In genomic region chr9:67722460-67723090, GRCh38 we compare ENCODE assay signal across 8 cellular contexts.
DNase-seq lines count a peak whose midpoint lies in the region; ATAC-seq and TF ChIP-seq lines count a peak whose summit lies in the region.
"Not testable (repeated sequence)": the region's sequence is repeated elsewhere in the genome, so short reads cannot be mapped to it uniquely, and the experiment has no call there.

No MANE protein-coding gene starts in this region.

- not testable (repeated sequence) for H3K36me3 ChIP-seq in left lung

- not testable (repeated sequence) for H3K9me3 Mint-ChIP-seq in activated T-helper 17 cell treated with anti-CD3 and anti-CD28 coated beads, Interleukin-2, amount 50 U/mL, for 72 hours; stimulated activated naive CD8-positive, alpha-beta T cell treated with anti-CD3 and anti-CD28 coated beads, Interleukin-15, amount 100 ng/mL, for 72 hours

- H3K27me3 Mint-ChIP-seq in activated T-helper 17 cell treated with anti-CD3 and anti-CD28 coated beads, Interleukin-2, amount 50 U/mL, for 72 hours; stimulated activated naive CD8-positive, alpha-beta T cell treated with anti-CD3 and anti-CD28 coated beads, Interleukin-15, amount 100 ng/mL, for 72 hours: not testable (repeated sequence)

- not testable (repeated sequence) for H3K36me3 Mint-ChIP-seq in activated T-helper 17 cell treated with anti-CD3 and anti-CD28 coated beads, Interleukin-2, amount 50 U/mL, for 72 hours (ENCODE audit: low read depth)

- not testable (repeated sequence) for H3K27ac Mint-ChIP-seq in activated T-helper 17 cell treated with anti-CD3 and anti-CD28 coated beads, Interleukin-2, amount 50 U/mL, for 72 hours; stimulated activated naive CD8-positive, alpha-beta T cell treated with anti-CD3 and anti-CD28 coated beads, Interleukin-15, amount 100 ng/mL, for 72 hours

- not testable (repeated sequence) for DNase-seq in left lung; stimulated activated naive CD8-positive, alpha-beta T cell treated with anti-CD3 and anti-CD28 coated beads, Interleukin-15, amount 100 ng/mL, for 72 hours

- not testable (repeated sequence) for H3K4me1 ChIP-seq in left lung

- H3K9me3 ChIP-seq in left lung, result not testable (repeated sequence)

- H3K27me3 ChIP-seq in left lung, result not testable (repeated sequence)

- not testable (repeated sequence) for H3K4me3 ChIP-seq in left lung

- not testable (repeated sequence) for H3K4me3 Mint-ChIP-seq in activated T-helper 17 cell treated with anti-CD3 and anti-CD28 coated beads, Interleukin-2, amount 50 U/mL, for 72 hours; stimulated activated naive CD8-positive, alpha-beta T cell treated with anti-CD3 and anti-CD28 coated beads, Interleukin-15, amount 100 ng/mL, for 72 hours

- intact Hi-C loops in left lung (cut with DNase I), result not testable (repeated sequence)

- not testable (repeated sequence) for TF ChIP-seq CTCF in left lung (IDR thresholded peaks at IDR 0.05)

- not testable (repeated sequence) for H3K4me1 Mint-ChIP-seq in activated T-helper 17 cell treated with anti-CD3 and anti-CD28 coated beads, Interleukin-2, amount 50 U/mL, for 72 hours; stimulated activated naive CD8-positive, alpha-beta T cell treated with anti-CD3 and anti-CD28 coated beads, Interleukin-15, amount 100 ng/mL, for 72 hours

- H3K27ac ChIP-seq in left lung, result not testable (repeated sequence)

- ATAC-seq in GM18867 (IDR thresholded peaks at IDR 0.05; ENCODE audit: unreplicated experiment) (peak; percentile 90), GM19468 (IDR thresholded peaks at IDR 0.05; ENCODE audit: extremely low read depth, unreplicated experiment) (peak; percentile 89), HG02588 (IDR thresholded peaks at IDR 0.05; ENCODE audit: unreplicated experiment) (peak; percentile 90), HG03064 (IDR thresholded peaks at IDR 0.05; ENCODE audit: low read depth, unreplicated experiment) (peak; percentile 74), HG03521 (IDR thresholded peaks at IDR 0.05; ENCODE audit: unreplicated experiment) (peak; percentile 80), left lung (peak; percentile 90)
- ATAC-seq in activated T-helper 17 cell treated with anti-CD3 and anti-CD28 coated beads, Interleukin-2, amount 50 U/mL, for 72 hours (replicated peaks), result peak; percentile 77
- peak; percentile 81 for ATAC-seq in stimulated activated naive CD8-positive, alpha-beta T cell treated with anti-CD3 and anti-CD28 coated beads, Interleukin-15, amount 100 ng/mL, for 72 hours
